8 cellular contexts compared by ENCODE assay signal in the genomic region with DNA sequence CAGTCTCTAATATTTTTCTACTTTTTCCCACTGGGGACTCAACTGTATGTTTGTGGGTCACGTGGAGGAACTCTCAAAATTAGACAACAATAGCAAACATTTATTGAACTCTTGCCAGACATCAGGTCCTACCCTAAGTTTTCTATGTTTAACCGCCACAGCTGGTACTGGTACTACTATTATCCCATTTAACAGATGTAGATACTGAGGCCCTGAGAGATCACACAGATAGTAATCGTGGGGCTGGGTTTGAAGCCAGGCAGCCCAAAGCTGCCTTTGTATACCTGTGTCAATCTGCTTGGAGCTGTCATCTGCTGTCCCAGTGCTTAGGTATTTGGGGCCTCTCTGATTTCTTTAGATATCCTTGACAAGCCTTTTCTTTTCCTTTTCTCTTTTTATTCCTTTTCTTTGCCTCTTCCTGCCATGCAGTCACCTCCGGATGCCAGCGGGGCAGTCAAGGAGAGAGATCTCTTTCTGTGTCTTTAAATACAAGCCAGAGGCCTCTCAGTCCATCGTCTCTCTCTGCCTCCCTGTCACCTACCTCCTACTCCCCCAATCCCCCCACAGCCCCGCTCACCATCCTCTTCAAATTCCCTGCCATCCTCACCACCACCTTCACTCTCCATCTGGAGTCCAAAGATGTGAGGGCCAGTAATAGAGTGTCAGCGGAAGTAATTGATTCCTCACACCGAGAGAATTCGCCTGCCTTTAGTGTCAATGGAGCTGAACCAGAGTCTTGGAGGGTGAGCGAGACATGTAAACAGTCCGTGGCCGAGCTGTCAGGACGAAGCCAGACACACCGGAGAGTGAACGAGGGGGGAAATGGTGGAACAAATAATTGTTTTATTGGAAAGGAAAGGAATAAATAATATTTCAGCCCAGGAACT. TPM values are rescaled to one million over a fixed set of nuclear protein-coding genes. Genes with fewer than 3 reads are reported as not detected.
DNase-seq lines count a peak whose midpoint lies in the region; TF ChIP-seq lines count a peak whose summit lies in the region.

No MANE protein-coding gene starts in this region.

- H3K4me1 ChIP-seq in DOHH2 (ENCODE audit: control insufficient read depth, low read length) (peaks cover 55% of the 10 kb centered on the region), esophagus squamous epithelium (peaks cover 33 to 87% (median 66%) of the 10 kb centered on the region in 3 donors), rectal smooth muscle tissue (ENCODE audit: control insufficient read depth, insufficient read depth, low read length) (peaks cover 86% of the 10 kb centered on the region)

- no peaks in the 10 kb centered on the region for H3K9me2 ChIP-seq in DOHH2 (replicated peaks; ENCODE audit: control insufficient read depth, low read length)
- H3K9me2 ChIP-seq in SU-DHL-6 (replicated peaks; ENCODE audit: insufficient read depth, low read length), result no peaks in the 10 kb centered on the region

- H3K9me3 ChIP-seq in DOHH2 (ENCODE audit: control insufficient read depth, insufficient read depth, low read length), result no peaks in the 10 kb centered on the region
- H3K9me3 ChIP-seq in SU-DHL-6 (ENCODE audit: insufficient read depth, low read length), result no peaks in the 10 kb centered on the region
- no peaks in the 10 kb centered on the region for H3K9me3 ChIP-seq in esophagus squamous epithelium

- H3K36me3 ChIP-seq in DOHH2 (ENCODE audit: control insufficient read depth, low read length), result no peaks in the 10 kb centered on the region
- no peaks in the 10 kb centered on the region for H3K36me3 ChIP-seq in SU-DHL-6 (ENCODE audit: low read length)
- no peaks in the 10 kb centered on the region for H3K36me3 ChIP-seq in esophagus squamous epithelium
- H3K36me3 ChIP-seq in rectal smooth muscle tissue (ENCODE audit: control insufficient read depth, insufficient read depth, low read length), result peaks cover 4% of the 10 kb centered on the region

- WGBS in esophagus squamous epithelium, 2 donors, result 77 to 88% methylated on average over 16 of the region's 16 CpGs

- intact Hi-C loops in esophagus squamous epithelium (cut with DNase I), result no loop called here

- H3K79me2 ChIP-seq in DOHH2 (ENCODE audit: control insufficient read depth, low read length) (no peaks in the 10 kb centered on the region), SU-DHL-6 (ENCODE audit: insufficient read depth, low read length) (no peaks in the 10 kb centered on the region)

- H3K27me3 ChIP-seq in DOHH2 (ENCODE audit: control insufficient read depth, low read length), result no peaks in the 10 kb centered on the region
- no peaks in the 10 kb centered on the region for H3K27me3 ChIP-seq in SU-DHL-6 (ENCODE audit: low read length)
- H3K27me3 ChIP-seq in esophagus squamous epithelium, result no peaks in the 10 kb centered on the region
- no peaks in the 10 kb centered on the region for H3K27me3 ChIP-seq in rectal smooth muscle tissue (ENCODE audit: control insufficient read depth, insufficient read depth, low read length)

- H3K4me2 ChIP-seq in DOHH2 (ENCODE audit: low read length) (peak overlapping the region; percentile 92), SU-DHL-6 (ENCODE audit: low read depth, low read length, poor library complexity, severe bottlenecking) (peak overlapping the region; percentile 59)

- no peak for TF ChIP-seq CTCF in DOHH2 (IDR thresholded peaks at IDR 0.05; ENCODE audit: low read depth, low read length, poor library complexity, severe bottlenecking)
- TF ChIP-seq CTCF in SU-DHL-6 (IDR thresholded peaks at IDR 0.05; ENCODE audit: insufficient read depth, low read length, poor library complexity, severe bottlenecking), result no peak
- no peak for TF ChIP-seq CTCF in esophagus squamous epithelium (IDR thresholded peaks at IDR 0.05)

- no peaks in the 10 kb centered on the region for H4K20me1 ChIP-seq in DOHH2 (ENCODE audit: control insufficient read depth, insufficient read depth, low read depth, low read length)
- no peaks in the 10 kb centered on the region for H4K20me1 ChIP-seq in SU-DHL-6 (ENCODE audit: low read depth, low read length)

- peak overlapping the region; percentile 90 for H3K27ac ChIP-seq in DOHH2 (ENCODE audit: low read depth, low read length)
- H3K27ac ChIP-seq in SU-DHL-6 (ENCODE audit: low read depth, low read length), result peak overlapping the region; percentile 93
- H3K27ac ChIP-seq in esophagus squamous epithelium, result peak overlapping the region; percentile 63 to 93 (median 78)
- H3K27ac ChIP-seq in rectal smooth muscle tissue (ENCODE audit: low read depth, low read length), result peak overlapping the region; percentile 84

- H3F3A ChIP-seq in DOHH2 (ENCODE audit: control insufficient read depth, insufficient read depth) (peaks cover 9% of the 10 kb centered on the region), SU-DHL-6 (ENCODE audit: insufficient read depth) (peaks cover 11% of the 10 kb centered on the region)

- peak overlapping the region; percentile 65 for H3K4me3 ChIP-seq in DOHH2 (ENCODE audit: low read length)
- H3K4me3 ChIP-seq in SU-DHL-6 (ENCODE audit: insufficient read depth, low read length, poor library complexity, severe bottlenecking), result no peak overlapping the region
- no peak overlapping the region for H3K4me3 ChIP-seq in esophagus squamous epithelium
- H3K4me3 ChIP-seq in rectal smooth muscle tissue (ENCODE audit: low read length), result no peak overlapping the region

- peak overlapping the region; percentile 62 for H2AFZ ChIP-seq in SU-DHL-6 (ENCODE audit: low read depth, low read length, severe bottlenecking)

- no peak for TF ChIP-seq POLR2A in esophagus squamous epithelium (IDR thresholded peaks at IDR 0.05)

- H3K9ac ChIP-seq in SU-DHL-6 (ENCODE audit: low read length), result peak overlapping the region; percentile 48; the same call in 1 of the 2 replicates
- H3K9ac ChIP-seq in rectal smooth muscle tissue (ENCODE audit: low read length), result no peak overlapping the region

- DNase-seq in esophagus squamous epithelium (lab: John Stamatoyannopoulos, UW) (no peak), anterior cingulate cortex (lab: John Stamatoyannopoulos, UW) (no peak), islet precursor cell (no peak), NCI-H2227 treated with DMSO at 0.1 percent for 48 hours (lab: John Stamatoyannopoulos, UW) (no peak), middle frontal gyrus (ENCODE audit: extremely low spot score, low spot score) (no peak)

RNA-seq across cellular contexts. Expression of gene NRP2, which starts 23.5 kb away (rescaled TPM):
- 10 to 100 TPM in 3 of 4 donors, 1 to 10 TPM in 1; 7.1 to 58.6 (median 21.4) TPM for total RNA-seq in esophagus squamous epithelium
